26 cellular contexts compared by ENCODE assay signal in the genomic region with DNA sequence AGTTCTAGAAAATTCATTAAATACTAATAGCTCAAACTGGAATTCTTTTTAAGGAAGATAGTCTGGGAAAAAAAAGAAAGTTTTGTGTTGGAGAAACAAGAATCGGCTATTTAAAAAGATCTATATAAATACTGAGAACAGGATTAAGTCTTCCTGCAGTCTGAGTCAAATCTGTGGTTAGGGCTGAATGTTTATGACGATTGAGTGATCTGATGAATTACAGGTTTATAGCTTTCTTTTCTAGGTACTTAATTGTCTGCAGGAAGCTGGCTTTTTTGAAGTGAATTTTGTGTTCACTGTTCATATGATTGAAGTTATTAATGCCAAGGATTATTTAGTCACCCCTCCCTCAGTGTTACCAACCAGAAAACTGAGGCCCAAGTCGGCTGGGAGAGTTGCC. TPM values are rescaled to one million over a fixed set of nuclear protein-coding genes. Genes with fewer than 3 reads are reported as not detected.
"Had no signal": no experiment of that assay in that cellular context is flagged by ENCODE, and none has a peak within 500 bp of the region (broad histone marks: within the 10 kb centered on the region; RNA-seq: fewer than 3 reads in every experiment).

No MANE protein-coding gene starts in this region.

- H3K27ac ChIP-seq: brain microvascular endothelial cell had no signal

- H3K36me3 ChIP-seq: brain microvascular endothelial cell, MG63 had no signal

- DNase-seq: activated B cell treated with CpG ODN at 0.5 μM for 24 hours; activated CD4-positive, alpha-beta memory T cell treated with anti-CD3 and anti-CD28 coated beads for 36 hours; activated CD4-positive, alpha-beta T cell treated with anti-CD3 and anti-CD28 coated beads for 1 hour; activated CD4-positive, alpha-beta T cell treated with anti-CD3 and anti-CD28 coated beads, Interleukin-2, amount 10 ng/mL, durations not matched to agents 7 days and 5 days; activated CD8-positive, alpha-beta memory T cell treated with anti-CD3 and anti-CD28 coated beads for 24 hours; activated effector memory CD4-positive, alpha-beta T cell treated with anti-CD3 and anti-CD28 coated beads, Interleukin-2, amount 50 U/mL, for 16 hours; activated naive CD4-positive, alpha-beta T cell treated with Interleukin-2 at 50 U/mL for 16 hours; activated naive CD8-positive, alpha-beta T cell treated with anti-CD3 and anti-CD28 coated beads, Interleukin-2, amount 50 U/mL, for 24 hours; activated T-cell treated with anti-CD3 and anti-CD28 coated beads, Interleukin-2, amount 50 U/mL, for 4 hours; amniotic stem cell; brain microvascular endothelial cell; caudate nucleus; KG1; MG63; MV-4-11; NCI-H1436; NCI-H1694 treated with DMSO at 0.1 percent for 48 hours; NCI-H2029 treated with DMSO at 0.1 percent for 48 hours; NCI-H345; NCI-H510A treated with DMSO at 0.1 percent for 48 hours; NK-92 treated with Interleukin-12 subunit alpha and Interleukin-12 subunit beta, amount 100 ng/mL, for 24 hours; SHP77 treated with DMSO at 0.1 percent for 48 hours; T-helper 9 cell had no signal

- ATAC-seq: activated naive CD4-positive, alpha-beta T cell treated with anti-CD3 and anti-CD28 coated beads, Interleukin-2, amount 50 U/mL, for 72 hours; activated naive CD8-positive, alpha-beta T cell treated with anti-CD3 and anti-CD28 coated beads, Interleukin-2, amount 50 U/mL, for 24 hours; activated T-cell treated with anti-CD3 and anti-CD28 coated beads, Interleukin-2, amount 50 U/mL, for 4 hours had no signal

- H3K4me3 ChIP-seq: MG63 had no signal

- H3K27me3 ChIP-seq: brain microvascular endothelial cell, MG63 had no signal

- H3K9me3 ChIP-seq: MG63 had no signal

RNA-seq across cellular contexts. Expression of a gene that starts 42.2 kb away (rescaled TPM):
- total RNA-seq: activated B cell treated with CpG ODN at 0.5 μM for 24 hours; activated CD4-positive, alpha-beta memory T cell treated with anti-CD3 and anti-CD28 coated beads for 36 hours; activated CD4-positive, alpha-beta T cell treated with anti-CD3 and anti-CD28 coated beads, Interleukin-2, amount 10 ng/mL, durations not matched to agents 7 days and 5 days; activated naive CD4-positive, alpha-beta T cell treated with anti-CD3 and anti-CD28 coated beads, Interleukin-2, amount 50 U/mL, for 72 hours; activated T-cell treated with anti-CD3 and anti-CD28 coated beads, Interleukin-2, amount 50 U/mL, for 4 hours; LHCN-M2; SK-MEL-5 had no signal
